In genomic region chr17:933168-934083, GRCh38 we compare ENCODE assay signal across 9 cellular contexts. TPM values are rescaled to one million over a fixed set of nuclear protein-coding genes. Genes with fewer than 3 reads are reported as not detected.
DNase-seq lines count a peak whose midpoint lies in the region; TF ChIP-seq lines count a peak whose summit lies in the region.
"Had no signal": no experiment of that assay in that cellular context is flagged by ENCODE, and none has a peak within 500 bp of the region (broad histone marks: within the 10 kb centered on the region; RNA-seq: fewer than 3 reads in every experiment).

No MANE protein-coding gene starts in this region.

- H3K56ac ChIP-seq in H9 (ENCODE audit: insufficient read length, low read depth, low read length), result no peak overlapping the region

- H3K27ac Mint-ChIP-seq in H9, result peak overlapping the region; percentile 61 to 85 (median 84)

- no peak overlapping the region for H2BK15ac ChIP-seq in H9 (ENCODE audit: low read depth, low read length)

- H3K14ac ChIP-seq in H9 (ENCODE audit: insufficient read depth, low read length), result no peak overlapping the region

- no peak overlapping the region for H2BK5ac ChIP-seq in H9 (ENCODE audit: insufficient read length, low read length)

- peak overlapping the region; percentile 16 for H3K27ac ChIP-seq in H9 (ENCODE audit: insufficient read length, low read depth, low read length)
- H3K27ac ChIP-seq in right atrium auricular region, result peak overlapping the region; percentile 28 to 33
- peak overlapping the region; percentile 46 for H3K27ac ChIP-seq in skeletal muscle tissue (ENCODE audit: low read depth, low read length)

- H3K4me2 ChIP-seq in H9 (ENCODE audit: insufficient read depth, insufficient read length, low read length), result peak overlapping the region; percentile 22

- H2BK120ac ChIP-seq in H9 (ENCODE audit: low read depth, low read length, poor library complexity, severe bottlenecking), result no peak overlapping the region

- H3K4me1 ChIP-seq in H9 (ENCODE audit: insufficient read depth, low read length) (peaks cover 4% of the 10 kb centered on the region; the same call in 1 of the 2 replicates), right atrium auricular region (peaks cover 0 to 36% of the 10 kb centered on the region in 2 donors), skeletal muscle tissue (ENCODE audit: control insufficient read depth in 3 of 3, insufficient read depth in 3 of 3, low read length in 3 of 3) (peaks cover 17 to 30% (median 17%) of the 10 kb centered on the region in 3 donors)

- H4K20me1 ChIP-seq in H9 (ENCODE audit: control insufficient read depth, insufficient read depth, insufficient read length), result no peaks in the 10 kb centered on the region

- H4K5ac ChIP-seq in H9 (ENCODE audit: insufficient read length, low read depth, low read length), result no peak overlapping the region

- H3K9me3 Mint-ChIP-seq in H9, result no peaks in the 10 kb centered on the region

- H4K91ac ChIP-seq in H9 (ENCODE audit: insufficient read length, low read depth, low read length), result no peak overlapping the region

- DNase-seq in H9 (peak; percentile 71), right atrium auricular region (ENCODE audit: low spot score) (no peak), DMS153 treated with DMSO at 0.1 percent for 48 hours (lab: John Stamatoyannopoulos, UW; ENCODE audit: unreplicated experiment) (no peak), cerebellum (ENCODE audit: low spot score) (no peak), NCI-H1417 (lab: John Stamatoyannopoulos, UW) (no peak), GM10248 (ENCODE audit: extremely low spot score) (no peak)
- DNase-seq: NCI-H69 had no signal

- no peak overlapping the region for H3K18ac ChIP-seq in H9 (ENCODE audit: insufficient read length, low read depth, low read length)

- H3K4me3 ChIP-seq in WI38 (ENCODE audit: low read depth, low read length) (peak overlapping the region; percentile 21; the same call in 1 of the 2 replicates), right atrium auricular region (no peak overlapping the region), skeletal muscle tissue (ENCODE audit: low read length in 3 of 3) (peak overlapping the region in 1 of 3 donors; percentile 22)

- no peaks in the 10 kb centered on the region for H3K23me2 ChIP-seq in H9 (ENCODE audit: insufficient read length, low read depth, low read length, poor library complexity, severe bottlenecking)

- H3K27me3 ChIP-seq in H9 (ENCODE audit: insufficient read depth, low read length), result no peaks in the 10 kb centered on the region
- no peaks in the 10 kb centered on the region for H3K27me3 ChIP-seq in right atrium auricular region
- H3K27me3 ChIP-seq in skeletal muscle tissue (ENCODE audit: control insufficient read depth in 3 of 3, insufficient read depth in 3 of 3, low read length in 3 of 3), result no peaks in the 10 kb centered on the region

- peaks cover 6% of the 10 kb centered on the region for H3K79me1 ChIP-seq in H9 (ENCODE audit: insufficient read depth, low read depth, low read length, poor library complexity, severe bottlenecking)

- no peaks in the 10 kb centered on the region for H3K27me3 Mint-ChIP-seq in H9 (ENCODE audit: low read depth)

- peaks cover 0 to 14% (median 9%) of the 10 kb centered on the region in 3 experiments; a peak in 5 of 7 replicates for H3K36me3 Mint-ChIP-seq in H9 (ENCODE audit: insufficient read depth in 1 of 3, low read depth in 3 of 3)

- no peak overlapping the region for H2BK12ac ChIP-seq in H9 (ENCODE audit: insufficient read length, low read depth, low read length)

- H3K9ac ChIP-seq in H9 (ENCODE audit: extremely low read depth, insufficient read length, low read length) (peak overlapping the region; percentile 2), skeletal muscle tissue (ENCODE audit: low read depth in 1 of 3, low read length in 3 of 3) (peak overlapping the region in 1 of 3 donors; percentile 1)

- no peak overlapping the region for H2AFZ ChIP-seq in H9 (ENCODE audit: low read length)

- no peak overlapping the region for H3T11ph ChIP-seq in H9 (ENCODE audit: low read length)

- H2AK5ac ChIP-seq in H9 (ENCODE audit: insufficient read length, low read length), result no peak overlapping the region

- H3K9me3 ChIP-seq in H9 (ENCODE audit: control insufficient read depth, low read depth, low read length) (no peaks in the 10 kb centered on the region), right atrium auricular region (no peaks in the 10 kb centered on the region), skeletal muscle tissue (ENCODE audit: control insufficient read depth in 3 of 3, low read length in 3 of 3) (no peaks in the 10 kb centered on the region)

- no peak overlapping the region for H4K8ac ChIP-seq in H9 (replicated peaks; ENCODE audit: insufficient read length, low read depth, low read length)

- H3K36me3 ChIP-seq in right atrium auricular region, result no peaks in the 10 kb centered on the region
- H3K36me3 ChIP-seq in skeletal muscle tissue (ENCODE audit: control insufficient read depth in 3 of 3, insufficient read depth in 3 of 3, low read length in 3 of 3), result no peaks in the 10 kb centered on the region

- no peak overlapping the region for H2BK20ac ChIP-seq in H9 (ENCODE audit: low read depth, low read length, poor library complexity, severe bottlenecking)

- WGBS in H9 (ENCODE audit: extremely low coverage, insufficient read length, low lambda C conversion rate), result no CpG with 5 or more reads among the region's 18 CpGs

- H3K4ac ChIP-seq in H9 (ENCODE audit: low read depth, low read length), result no peak overlapping the region

- peaks cover 50 to 52% of the 10 kb centered on the region in 2 experiments for H3K4me1 Mint-ChIP-seq in H9

- no peak overlapping the region for H3K23ac ChIP-seq in H9 (ENCODE audit: insufficient read length, low read depth, low read length)

- TF ChIP-seq CTCF in H9 (conservative IDR thresholded peaks at IDR 0.05), result no peak
- TF ChIP-seq CTCF in WI38 (IDR thresholded peaks at IDR 0.05; ENCODE audit: low read depth, low read length), result no peak
- no peak for TF ChIP-seq CTCF in right atrium auricular region (IDR thresholded peaks at IDR 0.05)
- no peak for TF ChIP-seq CTCF in GM10248 (IDR thresholded peaks at IDR 0.05; ENCODE audit: control extremely low read depth, extremely low read depth, low read depth, missing control alignments)

- POLR2A ChIA-PET in GM10248 (lab: Yijun Ruan, JAX), result no interaction called here

- CTCF ChIA-PET in GM10248 (lab: Yijun Ruan, JAX), result no interaction called here

- H3K79me2 ChIP-seq in H9 (ENCODE audit: insufficient read depth, low read length), result peaks cover 2% of the 10 kb centered on the region; the same call in 1 of the 2 replicates

- peak overlapping the region; percentile 18 to 33; a peak in 3 of 5 replicates for H3K4me3 Mint-ChIP-seq in H9

RNA-seq across cellular contexts. Expression of gene NXN, which starts 46.1 kb away (rescaled TPM):
- total RNA-seq in H9 (2021), result 91.7 and 93.6 TPM in 2 replicates
- 10 to 100 TPM; 15.6 to 17.5 TPM for total RNA-seq in right atrium auricular region
- total RNA-seq in skeletal muscle tissue, result 33.9 TPM
- total RNA-seq in cerebellum, result 36.2 TPM
